In genomic region chr17:3635474-3636153, GRCh38 we compare ENCODE assay signal across 1 cellular context.
TF ChIP-seq lines count a peak whose summit lies in the region.

No MANE protein-coding gene starts in this region.

TF ChIP-seq in GM12878, 131 proteins besides CTCF, POLR2A, EP300 and RAD21 (continued from another document):
- TF ChIP-seq PML (IDR thresholded peaks at IDR 0.05; ENCODE audit: low read length) (no peak), USF1 (IDR thresholded peaks at IDR 0.05; ENCODE audit: borderline replicate concordance, extremely low read length, insufficient read depth, low read depth, low read length) (no peak), DPF2 (IDR thresholded peaks at IDR 0.05) (no peak), ZNF217 (IDR thresholded peaks at IDR 0.05) (no peak), FOS (IDR thresholded peaks at IDR 0.05; ENCODE audit: borderline replicate concordance, extremely low read depth, insufficient read length) (no peak), RELA (IDR thresholded peaks at IDR 0.05; ENCODE audit: borderline replicate concordance, partially characterized antibody) (peak; percentile 35), KAT2A (conservative IDR thresholded peaks at IDR 0.05; ENCODE audit: control insufficient read depth, low read depth, low read length) (no peak), IKZF2 (IDR thresholded peaks at IDR 0.05) (no peak), CHD4 (IDR thresholded peaks at IDR 0.05) (no peak), SRF (IDR thresholded peaks at IDR 0.05; ENCODE audit: low read depth in 2 of 2, low read length in 2 of 2) (no peak), SIX5 (IDR thresholded peaks at IDR 0.05; ENCODE audit: low read depth, low read length, severe bottlenecking) (no peak)
